1 cellular context compared by ENCODE assay signal in genomic region chr3:23805881-23806321, GRCh38.
TF ChIP-seq lines count a peak whose summit lies in the region.

Gene UBE2E1 (plus strand): TSS chr3:23805955. CDS start chr3:23807270, 1,315 bp downstream.

TF ChIP-seq in HepG2, 621 proteins besides CTCF, POLR2A, EP300 and RAD21 (continued from another document and continues in another):
- TF ChIP-seq MTERF4 (CRISPR knock-in tag; IDR thresholded peaks at IDR 0.05) (no peak), ZNF720 (CRISPR knock-in tag; IDR thresholded peaks at IDR 0.05) (no peak), RAD51 (IDR thresholded peaks at IDR 0.05; ENCODE audit: borderline replicate concordance) (no peak), YY1 (IDR thresholded peaks at IDR 0.05; ENCODE audit: insufficient read depth, insufficient replicate concordance, low read depth, low read length) (peak; percentile 82), ZNF274 (CRISPR knock-in tag; IDR thresholded peaks at IDR 0.05) (no peak), NONO (IDR thresholded peaks at IDR 0.05) (no peak), NONO (CRISPR knock-in tag; conservative IDR thresholded peaks at IDR 0.05) (0 out of 2 replicates have a peak, but pooled peaks have one; percentile 39), ZNF766 (CRISPR knock-in tag; IDR thresholded peaks at IDR 0.05; ENCODE audit: borderline replicate concordance) (no peak), ZNF329 (CRISPR knock-in tag; IDR thresholded peaks at IDR 0.05; ENCODE audit: low read depth) (no peak), SRF (IDR thresholded peaks at IDR 0.05; ENCODE audit: low read depth, low read length) (no peak), ZNF276 (CRISPR knock-in tag; IDR thresholded peaks at IDR 0.05; ENCODE audit: low read depth) (no peak), ZFY (CRISPR knock-in tag; IDR thresholded peaks at IDR 0.05) (peak; percentile 72), AGO2 (optimal IDR thresholded peaks at IDR 0.05; ENCODE audit: low read depth, low read length) (no peak), IKZF5 (CRISPR knock-in tag; IDR thresholded peaks at IDR 0.05) (no peak), MLX (CRISPR knock-in tag; IDR thresholded peaks at IDR 0.05) (no peak), ZNF33A (CRISPR knock-in tag; IDR thresholded peaks at IDR 0.05; ENCODE audit: borderline replicate concordance) (no peak), ZNF317 (CRISPR knock-in tag; IDR thresholded peaks at IDR 0.05) (no peak), HMG20A (CRISPR knock-in tag; IDR thresholded peaks at IDR 0.05; ENCODE audit: borderline replicate concordance) (no peak), ZNF784 (CRISPR knock-in tag; IDR thresholded peaks at IDR 0.05; ENCODE audit: borderline replicate concordance) (no peak), TRIM24 (CRISPR knock-in tag; IDR thresholded peaks at IDR 0.05) (no peak), RERE (CRISPR knock-in tag; IDR thresholded peaks at IDR 0.05; ENCODE audit: low read depth) (no peak), HNRNPUL1 (IDR thresholded peaks at IDR 0.05; ENCODE audit: low read depth, low read length) (no peak), ZNF143 (CRISPR knock-in tag; IDR thresholded peaks at IDR 0.05) (no peak), POGK (CRISPR knock-in tag; conservative IDR thresholded peaks at IDR 0.05) (no peak), ATRX (CRISPR knock-in tag; IDR thresholded peaks at IDR 0.05; ENCODE audit: borderline replicate concordance) (no peak), KLF15 (CRISPR knock-in tag; IDR thresholded peaks at IDR 0.05; ENCODE audit: borderline replicate concordance) (no peak), ZSCAN25 (CRISPR knock-in tag; IDR thresholded peaks at IDR 0.05) (peak; percentile 68; the same call in 1 of the 2 replicates), MED1 (CRISPR knock-in tag; IDR thresholded peaks at IDR 0.05) (no peak), JARID2 (CRISPR knock-in tag; IDR thresholded peaks at IDR 0.05; ENCODE audit: insufficient replicate concordance) (no peak), CREBL2 (CRISPR knock-in tag; IDR thresholded peaks at IDR 0.05; ENCODE audit: borderline replicate concordance) (no peak), KAT2B (IDR thresholded peaks at IDR 0.05; ENCODE audit: borderline replicate concordance, low read depth, low read length) (no peak), IRX3 (CRISPR knock-in tag; IDR thresholded peaks at IDR 0.05; ENCODE audit: borderline replicate concordance, low read depth) (no peak), FOXK2 (IDR thresholded peaks at IDR 0.05) (no peak), HOXA9 (CRISPR knock-in tag; IDR thresholded peaks at IDR 0.05; ENCODE audit: borderline replicate concordance) (no peak), MIER3 (CRISPR knock-in tag; IDR thresholded peaks at IDR 0.05; ENCODE audit: borderline replicate concordance) (no peak), ETV5 (CRISPR knock-in tag; IDR thresholded peaks at IDR 0.05; ENCODE audit: borderline replicate concordance) (peak; percentile 51; the same call in 1 of the 2 replicates), ZNF430 (CRISPR knock-in tag; IDR thresholded peaks at IDR 0.05) (no peak), ZNF609 (CRISPR knock-in tag; IDR thresholded peaks at IDR 0.05; ENCODE audit: borderline replicate concordance) (no peak), MTF2 (CRISPR knock-in tag; IDR thresholded peaks at IDR 0.05; ENCODE audit: borderline replicate concordance) (no peak), GABPB1 (CRISPR knock-in tag; IDR thresholded peaks at IDR 0.05) (peak; percentile 75), ZXDC (CRISPR knock-in tag; IDR thresholded peaks at IDR 0.05) (no peak)
